Comparison of ENCODE assay signal across 8 cellular contexts in genomic region chr6:56764081-56764566, GRCh38.
A peak's percentile ranks its signal among the peaks of the same experiment; 100 is the strongest.
DNase-seq lines count a peak whose midpoint lies in the region; ATAC-seq and TF ChIP-seq lines count a peak whose summit lies in the region.

No MANE protein-coding gene starts in this region.

- H3K4me3 ChIP-seq in DND-41 (ENCODE audit: low read depth in 1 of 2, low read length in 2 of 2) = no peak overlapping the region
- no peak overlapping the region for H3K4me3 ChIP-seq in thyroid gland (replicated peaks in 1 of 3)
- H3K4me3 ChIP-seq in esophagus squamous epithelium = no peak overlapping the region

- no peak overlapping the region for H3K4me2 ChIP-seq in DND-41 (ENCODE audit: insufficient read depth, low read length)

- no peaks in the 10 kb centered on the region for H3K27me3 Mint-ChIP-seq in mesothelial cell of epicardium (ENCODE audit: low read depth)

- no peaks in the 10 kb centered on the region for H4K20me1 ChIP-seq in DND-41 (ENCODE audit: insufficient read depth, low read length)

- peaks cover 28% of the 10 kb centered on the region for H3K4me1 Mint-ChIP-seq in mesothelial cell of epicardium

- no peak overlapping the region for H3K27ac Mint-ChIP-seq in mesothelial cell of epicardium

- H3K27ac ChIP-seq in DND-41 (ENCODE audit: low read length) (no peak overlapping the region), thyroid gland (no peak overlapping the region), esophagus squamous epithelium (no peak overlapping the region)

- H3K9me3 ChIP-seq in DND-41 (ENCODE audit: insufficient read depth, low read length, severe bottlenecking) = no peaks in the 10 kb centered on the region
- no peaks in the 10 kb centered on the region for H3K9me3 ChIP-seq in thyroid gland
- no peaks in the 10 kb centered on the region for H3K9me3 ChIP-seq in esophagus squamous epithelium

- H2AFZ ChIP-seq in DND-41 (ENCODE audit: low read depth, low read length) = no peak overlapping the region

- no peak for TF ChIP-seq POLR2A in thyroid gland (IDR thresholded peaks at IDR 0.05)
- no peak for TF ChIP-seq POLR2A in esophagus squamous epithelium (IDR thresholded peaks at IDR 0.05)

- 53 to 55% methylated on average over 3 of the region's 3 CpGs for WGBS in thyroid gland, 2 donors
- 37 to 41% methylated on average over 3 of the region's 3 CpGs for WGBS in esophagus squamous epithelium, 2 donors

- H3K79me2 ChIP-seq in DND-41 (ENCODE audit: insufficient read depth, low read length) = no peaks in the 10 kb centered on the region

- DNase-seq in DND-41 = no peak
- DNase-seq in SKM-1 treated with dmso at 0.1 percent for 144 hours (lab: John Stamatoyannopoulos, UW; ENCODE audit: unreplicated experiment) = peak; percentile 65
- DNase-seq in head of caudate nucleus = peak in 22 of 42 donors; percentile 35 to 82 (median 60)
- peak in 1 of 2 donors; percentile 37 for DNase-seq in thyroid gland
- DNase-seq in esophagus squamous epithelium (lab: John Stamatoyannopoulos, UW) = no peak
- DNase-seq in mesothelial cell of epicardium (ENCODE audit: low spot score in 2 of 2, unreplicated experiment in 2 of 2) = no peak

- peak; percentile 41 for TF ChIP-seq CTCF in DND-41 (IDR thresholded peaks at IDR 0.05; ENCODE audit: borderline replicate concordance, extremely low read depth, low read length, poor library complexity, severe bottlenecking)
- peak in 5 of 6 experiments; percentile 10 to 64 (median 40) for TF ChIP-seq CTCF in thyroid gland (IDR thresholded peaks at IDR 0.05)
- peak in 2 of 6 experiments; percentile 30 to 53 for TF ChIP-seq CTCF in esophagus squamous epithelium (IDR thresholded peaks at IDR 0.05)
- no peak for TF ChIP-seq CTCF in mesothelial cell of epicardium (IDR thresholded peaks at IDR 0.05; ENCODE audit: unreplicated experiment)

- H3K36me3 ChIP-seq in DND-41 (ENCODE audit: insufficient read depth, low read length) (no peaks in the 10 kb centered on the region), thyroid gland (no peaks in the 10 kb centered on the region), esophagus squamous epithelium (no peaks in the 10 kb centered on the region)

- intact Hi-C loops in head of caudate nucleus (cut with DNase I) = loop anchor here (5.0 to 10.0 kb wide), 2 partner anchors 88 to 129 kb away; no protein-coding TSS in a partner anchor
- intact Hi-C loops in thyroid gland (cut with DNase I) = loop anchor here (10.0 kb wide), 1 partner anchor 81 kb away; no protein-coding TSS in a partner anchor
- intact Hi-C loops in esophagus squamous epithelium (cut with DNase I) = loop anchor here (10.0 kb wide), 1 partner anchor 49 kb away; no protein-coding TSS in a partner anchor

- no peaks in the 10 kb centered on the region for H3K36me3 Mint-ChIP-seq in mesothelial cell of epicardium

- no peaks in the 10 kb centered on the region for H3K27me3 ChIP-seq in DND-41 (ENCODE audit: insufficient read depth, low read length, poor library complexity)
- H3K27me3 ChIP-seq in thyroid gland = no peaks in the 10 kb centered on the region
- no peaks in the 10 kb centered on the region for H3K27me3 ChIP-seq in esophagus squamous epithelium

- no peak overlapping the region for H3K4me3 Mint-ChIP-seq in mesothelial cell of epicardium

- H3K4me1 ChIP-seq in DND-41 (ENCODE audit: insufficient read depth, low read length) (no peaks in the 10 kb centered on the region), thyroid gland (peaks cover 0 to 8% of the 10 kb centered on the region in 2 donors), esophagus squamous epithelium (peaks cover 0 to 17% (median 4%) of the 10 kb centered on the region in 3 donors)

- no peak overlapping the region for H3K9ac ChIP-seq in DND-41 (ENCODE audit: low read depth, low read length)

- H3K9me3 Mint-ChIP-seq in mesothelial cell of epicardium = no peaks in the 10 kb centered on the region

- ATAC-seq in DND-41 (ENCODE audit: insufficient read depth, low read depth) (peak; percentile 62), GM19452 (IDR thresholded peaks at IDR 0.05; ENCODE audit: unreplicated experiment) (peak; percentile 37), HG03432 (IDR thresholded peaks at IDR 0.05; ENCODE audit: unreplicated experiment) (peak; percentile 56)

Comparison
In these comparisons a context has a peak if more than half of its experiments do, and no peak if none do; other contexts are left out.
1. DNase-seq: peak in SKM-1 treated with dmso at 0.1 percent for 144 hours (single experiment) and head of caudate nucleus (22 of 42); none in DND-41 (single experiment), esophagus squamous epithelium (single experiment) and mesothelial cell of epicardium (0 of 2).
2. Peak in every context shown above with its lines, with median percentiles within 50 percentile points of each other: ATAC-seq.